Comparison of ENCODE assay signal across 13 cellular contexts in the genomic region with DNA sequence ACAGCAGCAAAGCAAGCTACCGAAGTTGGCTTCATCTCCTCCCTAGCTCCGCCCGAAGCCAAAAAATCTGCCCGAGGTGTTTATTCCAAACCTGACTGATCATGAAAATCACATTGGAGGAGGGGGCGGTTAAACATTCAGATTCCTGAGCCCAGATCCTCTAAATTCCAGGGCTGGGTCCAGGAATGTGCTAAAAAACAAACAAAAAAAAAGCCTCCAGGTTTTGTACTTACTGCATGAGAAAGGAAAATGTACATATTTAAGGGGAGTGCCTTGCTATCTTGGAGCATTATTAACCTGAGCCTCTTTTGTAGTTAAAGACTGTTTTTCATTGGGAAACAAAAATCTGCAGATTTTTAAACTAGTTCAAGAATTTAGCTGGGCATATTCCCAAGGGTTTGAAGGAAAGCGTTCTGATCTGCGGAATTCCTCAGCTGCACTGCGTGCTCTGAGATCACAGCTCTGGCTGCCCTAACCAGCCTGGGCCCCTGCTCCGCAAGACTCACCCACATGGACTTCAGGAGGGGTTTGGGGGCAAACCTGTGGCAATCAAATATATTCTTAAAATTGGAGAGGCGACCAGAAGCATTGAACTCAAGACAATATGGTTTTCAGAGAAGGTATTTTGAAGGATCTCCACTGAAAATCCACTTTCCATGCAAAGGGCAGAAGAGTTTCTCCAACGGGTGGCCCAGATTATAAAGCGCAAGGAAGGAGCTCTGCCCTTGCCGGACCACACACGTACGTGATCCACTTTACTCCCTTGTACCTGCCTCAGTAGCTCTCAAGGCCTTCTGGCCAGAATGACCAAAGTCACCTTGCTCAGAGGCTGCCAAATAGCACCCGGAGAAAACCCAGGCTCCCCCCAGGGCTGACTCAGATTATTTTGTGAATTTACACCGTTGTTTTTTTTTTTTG. TPM values are rescaled to one million over a fixed set of nuclear protein-coding genes. Genes with fewer than 3 reads are reported as not detected.
DNase-seq lines count a peak whose midpoint lies in the region; ATAC-seq and TF ChIP-seq lines count a peak whose summit lies in the region.
"Had no signal": no experiment of that assay in that cellular context is flagged by ENCODE, and none has a peak within 500 bp of the region (broad histone marks: within the 10 kb centered on the region; RNA-seq: fewer than 3 reads in every experiment).

No MANE protein-coding gene starts in this region.

- H3K4me3 Mint-ChIP-seq in T-cell: no peak overlapping the region
- H3K4me3 Mint-ChIP-seq: B cell had no signal

- POLR2A ChIA-PET in BJ (lab: Charles Lee): interaction anchor here (0.6 to 1.5 kb wide), 2 partner anchors 9 to 22 kb away, joined by 4 to 8 read pairs; no protein-coding TSS in a partner anchor
- POLR2A ChIA-PET in Panc1 (lab: Charles Lee): interaction anchor here (0.7 to 0.9 kb wide), 3 partner anchors 13 to 547 kb away, joined by 3 to 11 read pairs (median 3); no protein-coding TSS in a partner anchor
- POLR2A ChIA-PET in T-cell (lab: Charles Lee): no interaction called here

- no peak overlapping the region for H2BK5ac ChIP-seq in neuronal stem cell (ENCODE audit: low read length)

- intact Hi-C loops in Panc1 (cut with micrococcal nuclease; ENCODE audit: unreplicated experiment): no loop called here

- H3K23ac ChIP-seq in neuronal stem cell (ENCODE audit: low read depth, low read length, poor library complexity): no peak overlapping the region

- H2BK15ac ChIP-seq in neuronal stem cell (ENCODE audit: low read length): no peak overlapping the region

- H2AK5ac ChIP-seq in neuronal stem cell (ENCODE audit: low read depth, low read length): no peak overlapping the region

- peak overlapping the region; percentile 45 for H3K18ac ChIP-seq in neuronal stem cell (ENCODE audit: low read length)

- no peaks in the 10 kb centered on the region for H3K27me3 ChIP-seq in BJ (ENCODE audit: control insufficient read depth, insufficient read depth, low read length)
- H3K27me3 ChIP-seq in Panc1 (ENCODE audit: control insufficient read depth, insufficient read depth, low read length): no peaks in the 10 kb centered on the region
- H3K27me3 ChIP-seq in neuronal stem cell (ENCODE audit: control insufficient read depth in 3 of 3, insufficient read depth in 3 of 3, low read depth in 1 of 3, low read length in 3 of 3): no peaks in the 10 kb centered on the region
- H3K27me3 ChIP-seq: cardiac muscle cell had no signal

- H3K4me2 ChIP-seq in neuronal stem cell (ENCODE audit: insufficient read depth, low read length, poor library complexity, severe bottlenecking): no peak overlapping the region

- H3K4me3 ChIP-seq in BJ (ENCODE audit: low read depth, low read length) (no peak overlapping the region), Panc1 (ENCODE audit: low read depth in 2 of 2, low read length in 2 of 2) (no peak overlapping the region), fibroblast of mammary gland (ENCODE audit: control insufficient read depth, low read depth, low read length) (no peak overlapping the region), neuronal stem cell (ENCODE audit: low read length in 2 of 2) (no peak overlapping the region)
- H3K4me3 ChIP-seq: cardiac muscle cell had no signal

- no peak overlapping the region for H4K91ac ChIP-seq in neuronal stem cell (ENCODE audit: low read depth, low read length, poor library complexity)

- H3K27me3 Mint-ChIP-seq in T-cell: no peaks in the 10 kb centered on the region
- H3K27me3 Mint-ChIP-seq: B cell had no signal

- H3K4ac ChIP-seq in neuronal stem cell (ENCODE audit: low read length): no peak overlapping the region

- BruUV-seq in Panc1 (replicated peaks; lab: Mats Ljungman, UMichigan): no TSS peak

- no peak overlapping the region for H3K14ac ChIP-seq in neuronal stem cell (ENCODE audit: low read length)

- H2AFZ ChIP-seq in neuronal stem cell (ENCODE audit: low read length): peak overlapping the region; percentile 29

- peaks cover 53% of the 10 kb centered on the region for H3K4me1 ChIP-seq in Panc1 (ENCODE audit: control insufficient read depth, insufficient read depth, low read length)
- H3K4me1 ChIP-seq in neuronal stem cell (ENCODE audit: control insufficient read depth in 2 of 2, insufficient read depth in 1 of 2, low read depth in 1 of 2, low read length in 2 of 2): peaks cover 0 to 3% of the 10 kb centered on the region in 2 donors

- in situ Hi-C loops in Panc1 (cut with HindIII; ENCODE audit: low pct_unique_long_range_greater_than_20kb, low sequenced_read_pairs): no loop called here

- peak; percentile 49 for ATAC-seq in Panc1
- ATAC-seq in T-cell (replicated peaks in 1 of 4): no peak
- ATAC-seq in HG03095 (IDR thresholded peaks at IDR 0.05; ENCODE audit: unreplicated experiment): no peak

- H3K27ac ChIP-seq in Panc1 (ENCODE audit: low read length) (peak overlapping the region; percentile 100), neuronal stem cell (replicated peaks; ENCODE audit: low read length) (no peak overlapping the region)
- H3K27ac ChIP-seq: cardiac muscle cell had no signal

- TF ChIP-seq CTCF in BJ (IDR thresholded peaks at IDR 0.05; ENCODE audit: insufficient read depth, low read depth, low read length) (no peak), Panc1 (IDR thresholded peaks at IDR 0.05) (no peak), fibroblast of mammary gland (conservative IDR thresholded peaks at IDR 0.05; ENCODE audit: control insufficient read depth, insufficient read depth, low read depth, low read length) (no peak)

- H3K36me3 ChIP-seq in BJ (ENCODE audit: control insufficient read depth, insufficient read depth, low read length) (no peaks in the 10 kb centered on the region), Panc1 (ENCODE audit: control insufficient read depth, insufficient read depth, low read length) (no peaks in the 10 kb centered on the region), neuronal stem cell (replicated peaks in 1 of 2; ENCODE audit: control insufficient read depth in 2 of 2, insufficient read depth in 2 of 2, low read length in 2 of 2) (no peaks in the 10 kb centered on the region)
- H3K36me3 ChIP-seq: cardiac muscle cell had no signal

- CTCF ChIA-PET in BJ (lab: Yijun Ruan, JAX): interaction anchor here (0.6 to 1.8 kb wide), 5 partner anchors 9 to 291 kb away, joined by 3 to 5 read pairs (median 4); a partner anchor contains a TSS
- CTCF ChIA-PET in Panc1 (lab: Charles Lee): interaction anchor here (0.9 kb wide), 1 partner anchor 9 kb away, joined by 3 read pairs; no protein-coding TSS in a partner anchor
- CTCF ChIA-PET in T-cell (lab: Charles Lee): no interaction called here

- no peak overlapping the region for H2BK120ac ChIP-seq in neuronal stem cell (ENCODE audit: low read depth, low read length)

- H3K27ac Mint-ChIP-seq in T-cell: no peak overlapping the region
- H3K27ac Mint-ChIP-seq: activated T-helper 2 cell treated with anti-CD3 and anti-CD28 coated beads, Interferon-gamma antibody, Interleukin-2, Interleukin-4, amounts not matched to agents 10 μg/mL and 5 μg/mL and 100 μg/mL, durations not matched to agents 14 hours and 24 hours and 36 hours; B cell had no signal

- H3K4me1 Mint-ChIP-seq in T-cell: no peaks in the 10 kb centered on the region

- H3K9me3 ChIP-seq in Panc1 (ENCODE audit: control insufficient read depth, insufficient read depth, low read depth, low read length) (peaks cover 5% of the 10 kb centered on the region; the same call in 1 of the 2 replicates), neuronal stem cell (replicated peaks in 1 of 2; ENCODE audit: control insufficient read depth in 2 of 2, insufficient read depth in 1 of 2, low read depth in 1 of 2, low read length in 2 of 2) (peaks cover 0 to 2% of the 10 kb centered on the region in 2 donors)

- H3K36me3 Mint-ChIP-seq in T-cell: no peaks in the 10 kb centered on the region

- no peak overlapping the region for H2BK12ac ChIP-seq in neuronal stem cell (ENCODE audit: low read length)

- WGBS in neuronal stem cell (ENCODE audit: extremely low coverage in 2 of 2, insufficient read length in 2 of 2, insufficient replicate concordance in 1 of 2), 2 donors: no CpG with 5 or more reads among the region's 17 CpGs

- H3K9me3 Mint-ChIP-seq in T-cell: peaks cover 0 to 3% (median under 1%) of the 10 kb centered on the region in 3 donors

- DNase-seq in BJ (ENCODE audit: low read depth): peak; percentile 62
- DNase-seq in Panc1 (ENCODE audit: low read depth, low spot score): no peak
- peak; percentile 49 for DNase-seq in fibroblast of mammary gland (ENCODE audit: low read depth)
- no peak for DNase-seq in neuronal stem cell (ENCODE audit: low spot score)
- DNase-seq in T-cell: no peak
- DNase-seq in inferior parietal cortex (ENCODE audit: extremely low spot score): no peak
- no peak for DNase-seq in stimulated activated CD4-positive, alpha-beta T cell treated with anti-CD3 and anti-CD28 coated beads, Interleukin-2, amount 100 ng/mL, for 48 hours
- DNase-seq: activated CD4-positive, alpha-beta T cell treated with anti-CD3 and anti-CD28 coated beads, Interleukin-2, amount 50 U/mL, for 1 hour; NCI-H1436 had no signal

- H3K79me1 ChIP-seq in neuronal stem cell (ENCODE audit: low read depth, low read length): no peaks in the 10 kb centered on the region

- no peak overlapping the region for H4K8ac ChIP-seq in neuronal stem cell (ENCODE audit: low read depth, low read length)

- H3K9ac ChIP-seq in neuronal stem cell (ENCODE audit: low read depth, low read length, poor library complexity): no peak overlapping the region

RNA-seq across cellular contexts. Expression of a gene that starts 10.0 kb away (rescaled TPM):
- polyA plus RNA-seq in BJ (2011; rRNA removed): 94.2 and 126 TPM in 2 replicates
- polyA minus RNA-seq in BJ (2011; rRNA and poly(A)+ RNA removed): 212 and 247 TPM in 2 replicates
- total RNA-seq in Panc1 (2021; ENCODE audit: unreplicated experiment) (533 TPM), T-cell (1 to 10 TPM in 4 of 5 donors, under 1 TPM in 1; 0.58 to 3.7 (median 2.0) TPM)
- 322 TPM for polyA plus RNA-seq in Panc1 (2012; ENCODE audit: insufficient read length)
- polyA plus RNA-seq in neuronal stem cell (2013, experiment 1 of 2): 19.8 TPM
- 19.8 TPM for polyA plus RNA-seq in neuronal stem cell (2013, experiment 2 of 2)

Comparison
In these comparisons a context has a peak if more than half of its experiments do, and no peak if none do; other contexts are left out.
1. DNase-seq: peak in BJ (single experiment) and fibroblast of mammary gland (single experiment); none in Panc1 (single experiment), neuronal stem cell (single experiment), T-cell (0 of 34), inferior parietal cortex (single experiment) and stimulated activated CD4-positive, alpha-beta T cell treated with anti-CD3 and anti-CD28 coated beads, Interleukin-2, amount 100 ng/mL, for 48 hours (0 of 2).
2. RNA of a gene that starts 10.0 kb away (total RNA-seq): 533 TPM in Panc1 (single experiment); 0.58 to 3.7 TPM in T-cell; every median in the first group is over 100 times any median in the second.
3. CTCF ChIA-PET loops: an anchor here in BJ (0.6 to 1.8 kb wide) and Panc1 (0.9 kb wide); none called in T-cell.
4. POLR2A ChIA-PET loops: an anchor here in BJ (0.6 to 1.5 kb wide) and Panc1 (0.7 to 0.9 kb wide); none called in T-cell.